8 cellular contexts compared by ENCODE assay signal in the genomic region with DNA sequence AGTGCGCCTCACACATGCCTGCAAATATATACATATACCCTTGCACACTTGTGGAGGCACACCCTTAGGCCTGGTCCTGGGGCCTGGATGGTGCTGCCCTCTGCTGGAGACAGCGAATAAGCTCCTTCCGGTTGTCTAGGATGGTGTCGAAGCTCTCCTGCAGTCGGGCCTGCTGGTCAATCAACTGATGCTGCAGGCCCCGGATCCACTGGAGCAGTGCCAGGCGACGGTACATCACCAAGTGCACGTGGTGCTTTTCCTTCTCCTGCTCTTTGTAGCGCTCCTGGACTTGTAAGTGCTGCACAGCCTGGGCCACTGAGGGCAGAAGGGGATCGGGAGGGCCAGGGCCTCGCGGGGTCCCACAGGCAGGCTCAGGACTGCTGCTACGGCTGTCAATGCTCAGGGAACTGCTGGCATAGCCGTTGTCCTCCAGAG. TPM values are rescaled to one million over a fixed set of nuclear protein-coding genes. Genes with fewer than 3 reads are reported as not detected.
DNase-seq lines count a peak whose midpoint lies in the region; ATAC-seq and TF ChIP-seq lines count a peak whose summit lies in the region.

No MANE protein-coding gene starts in this region.

- H3K4me1 ChIP-seq in OCI-LY3 (ENCODE audit: low read length): peaks cover 8% of the 10 kb centered on the region; the same call in 1 of the 2 replicates

- H3K27ac Mint-ChIP-seq in natural killer cell treated with Interleukin-12 subunit alpha and Interleukin-12 subunit beta and Interleukin-15 and Interleukin-18, amount 100 ng/mL, for 72 hours: peak overlapping the region; percentile 3 to 19

- peak overlapping the region; percentile 45 for H3K4me3 Mint-ChIP-seq in natural killer cell treated with Interleukin-12 subunit alpha and Interleukin-12 subunit beta and Interleukin-15 and Interleukin-18, amount 100 ng/mL, for 72 hours

- H4K20me1 ChIP-seq in OCI-LY3 (ENCODE audit: insufficient read depth, low read length): no peaks in the 10 kb centered on the region

- no peaks in the 10 kb centered on the region for H3K27me3 ChIP-seq in OCI-LY3 (ENCODE audit: low read depth, low read length)

- H3K36me3 Mint-ChIP-seq in natural killer cell treated with Interleukin-12 subunit alpha and Interleukin-12 subunit beta and Interleukin-15 and Interleukin-18, amount 100 ng/mL, for 72 hours: peaks cover 6% of the 10 kb centered on the region

- no peak overlapping the region for H3K9ac ChIP-seq in OCI-LY3 (ENCODE audit: low read length)

- H3K79me2 ChIP-seq in OCI-LY3 (ENCODE audit: low read length): peaks cover 13% of the 10 kb centered on the region

- TF ChIP-seq CTCF in GM10266 (IDR thresholded peaks at IDR 0.05; ENCODE audit: control insufficient read depth, insufficient read depth, low read depth, missing control alignments): peak; percentile 84
- peak; percentile 71 for TF ChIP-seq CTCF in OCI-LY3 (IDR thresholded peaks at IDR 0.05; ENCODE audit: low read depth, low read length)
- peak; percentile 91 for TF ChIP-seq CTCF in epithelial cell of proximal tubule (conservative IDR thresholded peaks at IDR 0.05; ENCODE audit: low read depth, low read length)

- no peak overlapping the region for H3K4me2 ChIP-seq in OCI-LY3 (ENCODE audit: low read length)

- H3K27ac ChIP-seq in OCI-LY3 (ENCODE audit: low read length): no peak overlapping the region

- peaks cover 38 to 41% of the 10 kb centered on the region in 2 donors for H3K4me1 Mint-ChIP-seq in natural killer cell treated with Interleukin-12 subunit alpha and Interleukin-12 subunit beta and Interleukin-15 and Interleukin-18, amount 100 ng/mL, for 72 hours (ENCODE audit: low read depth in 2 of 2)

- H3K4me3 ChIP-seq in OCI-LY3 (ENCODE audit: low read length): no peak overlapping the region
- H3K4me3 ChIP-seq in epithelial cell of proximal tubule (ENCODE audit: low read depth, low read length): no peak overlapping the region

- peaks cover 2% of the 10 kb centered on the region for H3K36me3 ChIP-seq in OCI-LY3 (replicated peaks; ENCODE audit: low read depth, low read length)

- H3K9me3 Mint-ChIP-seq in natural killer cell treated with Interleukin-12 subunit alpha and Interleukin-12 subunit beta and Interleukin-15 and Interleukin-18, amount 100 ng/mL, for 72 hours: no peaks in the 10 kb centered on the region

- DNase-seq in GM10266 (ENCODE audit: extremely low spot score): peak; percentile 87
- DNase-seq in HT-29 (ENCODE audit: low spot score): peak; percentile 84
- DNase-seq in activated CD8-positive, alpha-beta memory T cell treated with anti-CD3 and anti-CD28 coated beads, Interleukin-2, amount 50 U/mL, for 48 hours: peak; percentile 88
- no peak for DNase-seq in epithelial cell of proximal tubule (ENCODE audit: low read depth)
- peak; percentile 70 for DNase-seq in natural killer cell treated with Interleukin-12 subunit alpha and Interleukin-12 subunit beta and Interleukin-15 and Interleukin-18, amount 100 ng/mL, for 72 hours (ENCODE audit: low spot score)
- peak; percentile 73 for DNase-seq in stimulated activated naive CD4-positive, alpha-beta T cell treated with Interleukin-2 at 50 U/mL for 16 hours (lab: John Stamatoyannopoulos, UW)

- peak; percentile 62 to 64 for ATAC-seq in natural killer cell treated with Interleukin-12 subunit alpha and Interleukin-12 subunit beta and Interleukin-15 and Interleukin-18, amount 100 ng/mL, for 72 hours
- no peak for ATAC-seq in HG03135 (IDR thresholded peaks at IDR 0.05; ENCODE audit: unreplicated experiment)

- no peak overlapping the region for H2AFZ ChIP-seq in OCI-LY3 (ENCODE audit: low read depth, low read length)

- H3K27me3 Mint-ChIP-seq in natural killer cell treated with Interleukin-12 subunit alpha and Interleukin-12 subunit beta and Interleukin-15 and Interleukin-18, amount 100 ng/mL, for 72 hours: no peaks in the 10 kb centered on the region

- H3K9me3 ChIP-seq in OCI-LY3 (ENCODE audit: insufficient read depth, low read length): no peaks in the 10 kb centered on the region

RNA-seq across cellular contexts. Expression of a gene that starts 3.1 kb away (rescaled TPM):
- total RNA-seq in HT-29 (2014; rRNA removed; shearing (Covaris generic)): 22.2 and 25.5 TPM in 2 replicates
- 6.0 and 9.8 TPM in 2 replicates for total RNA-seq in epithelial cell of proximal tubule
- total RNA-seq in natural killer cell treated with Interleukin-12 subunit alpha and Interleukin-12 subunit beta and Interleukin-15 and Interleukin-18, amount 100 ng/mL, for 72 hours: 10 to 100 TPM; 15.9 to 41.1 TPM

RNA-seq across cellular contexts. Expression of a gene that starts 54.2 kb away (rescaled TPM):
- total RNA-seq in HT-29 (2014; rRNA removed; shearing (Covaris generic)): 9.4 and 10.9 TPM in 2 replicates
- 32.5 and 50.6 TPM in 2 replicates for total RNA-seq in epithelial cell of proximal tubule
- 10 to 100 TPM; 46.3 to 87.3 TPM for total RNA-seq in natural killer cell treated with Interleukin-12 subunit alpha and Interleukin-12 subunit beta and Interleukin-15 and Interleukin-18, amount 100 ng/mL, for 72 hours
